7 cellular contexts compared by ENCODE assay signal in genomic region chr9:23245067-23245466, GRCh38.
"Had no signal": no experiment of that assay in that cellular context is flagged by ENCODE, and none has a peak within 500 bp of the region (broad histone marks: within the 10 kb centered on the region; RNA-seq: fewer than 3 reads in every experiment).

No MANE protein-coding gene starts in this region.

- H3K9ac ChIP-seq: KMS-11 had no signal

- H3K27ac ChIP-seq: HL-60, KMS-11 had no signal

- H3K4me3 ChIP-seq: K562 had no signal

- DNase-seq: IMR-90, KBM-7, KG1 had no signal

- ATAC-seq: K562 had no signal

- FAIRE-seq: HTR-8/SVneo, K562 had no signal

- H3K4me2 ChIP-seq: KMS-11 had no signal
